19 cellular contexts compared by ENCODE assay signal in genomic region chr20:34916774-34917354, GRCh38. TPM values are rescaled to one million over a fixed set of nuclear protein-coding genes. Genes with fewer than 3 reads are reported as not detected.
DNase-seq lines count a peak whose midpoint lies in the region; ATAC-seq, FAIRE-seq and TF ChIP-seq lines count a peak whose summit lies in the region.
"Had no signal": no experiment of that assay in that cellular context is flagged by ENCODE, and none has a peak within 500 bp of the region (broad histone marks: within the 10 kb centered on the region; RNA-seq: fewer than 3 reads in every experiment).

No MANE protein-coding gene starts in this region.

- TF ChIP-seq EP300 in K562 (IDR thresholded peaks at IDR 0.05; ENCODE audit: low read length), result no peak

- H3K27ac ChIP-seq in K562 (ENCODE audit: extremely low read depth, low read depth, low read length) (no peak overlapping the region), psoas muscle (peak overlapping the region; percentile 9)

- H3K36me3 ChIP-seq in K562 (ENCODE audit: control insufficient read depth, insufficient read depth, low read length), result peaks cover 85% of the 10 kb centered on the region
- peaks cover 4 to 61% of the 10 kb centered on the region in 2 donors for H3K36me3 ChIP-seq in psoas muscle (ENCODE audit: insufficient read depth in 1 of 2, low read depth in 1 of 2)

- no peaks in the 10 kb centered on the region for H3K27me3 Mint-ChIP-seq in activated CD4-positive, alpha-beta T cell treated with anti-CD3 and anti-CD28 coated beads, Interleukin-2, amount 10 ng/mL, durations not matched to agents 24 days and 14 days

- H3K4me2 ChIP-seq in K562 (ENCODE audit: insufficient read depth, low read length), result no peak overlapping the region

- FAIRE-seq in K562 (lab: Jason Lieb, UNC), result peak; percentile 19
- FAIRE-seq: A204.1, GM18507 had no signal

- no peaks in the 10 kb centered on the region for H3K79me2 ChIP-seq in K562 (ENCODE audit: control insufficient read depth, insufficient read depth, low read length)

- in situ Hi-C loops in K562 (cut with MboI), result no loop called here

- WGBS in K562 (ENCODE audit: insufficient coverage, low coverage, missing lambda C conversion rate), result 66% methylated on average over 2 of the region's 2 CpGs
- 43 to 59% (median 44%) methylated on average over 2 of the region's 2 CpGs for WGBS in psoas muscle, 3 donors

- POLR2A ChIA-PET in K562 (lab: Yijun Ruan, JAX), result no interaction called here

- H2AFZ ChIP-seq in K562 (ENCODE audit: low read depth, low read length), result no peak overlapping the region

- H3K9me1 ChIP-seq in K562 (ENCODE audit: control insufficient read depth, insufficient read depth, low read length), result no peaks in the 10 kb centered on the region

- H3K4me3 Mint-ChIP-seq in activated CD4-positive, alpha-beta T cell treated with anti-CD3 and anti-CD28 coated beads, Interleukin-2, amount 10 ng/mL, durations not matched to agents 24 days and 14 days, result no peak overlapping the region
- H3K4me3 Mint-ChIP-seq: CD14-positive monocyte had no signal

- TF ChIP-seq POLR2A in K562 (conservative IDR thresholded peaks at IDR 0.05), result no peak

- ATAC-seq in K562 (no peak), psoas muscle (no peak), omental fat pad (ENCODE audit: low FRiP score) (no peak)

- CTCF ChIA-PET in K562 (lab: Yijun Ruan, JAX; ENCODE audit: low intra/inter-chr PET ratio), result no interaction called here

- no TSS peak for BruUV-seq in K562 (replicated peaks; lab: Mats Ljungman, UMichigan)

- no peak for TF ChIP-seq CTCF in K562 (IDR thresholded peaks at IDR 0.05 in 2 of 3, conservative IDR thresholded peaks at IDR 0.05 in 1 of 3; ENCODE audit: insufficient read depth in 2 of 3, low read depth in 1 of 3, low read length in 3 of 3)
- TF ChIP-seq CTCF in psoas muscle (IDR thresholded peaks at IDR 0.05), result no peak
- TF ChIP-seq CTCF in omental fat pad (IDR thresholded peaks at IDR 0.05), result no peak

- DNase-seq in activated CD4-positive, alpha-beta T cell treated with anti-CD3 and anti-CD28 coated beads, Interleukin-2, amount 10 ng/mL, durations not matched to agents 24 days and 14 days, result no peak
- DNase-seq in activated CD4-positive, alpha-beta T cell treated with anti-CD3 and anti-CD28 coated beads for 4 hours, result no peak
- peak; percentile 23 for DNase-seq in NCI-H146 treated with DMSO at 0.1 percent for 48 hours (lab: John Stamatoyannopoulos, UW; ENCODE audit: unreplicated experiment)
- DNase-seq in K562 (ENCODE audit: extremely low read depth in 1 of 4, low spot score in 3 of 4), result no peak
- no peak for DNase-seq in psoas muscle
- DNase-seq in HK-2 (ENCODE audit: unreplicated experiment), result no peak
- DNase-seq in NCI-H748 treated with DMSO at 0.1 percent for 48 hours (lab: John Stamatoyannopoulos, UW), result no peak
- DNase-seq in omental fat pad (ENCODE audit: low spot score), result no peak
- DNase-seq: COR-L47; DMS53; HCEC 1CT; Karpas-422; NCI-H2029; NCI-H2171 treated with DMSO at 0.1 percent for 48 hours; NCI-H510A treated with DMSO at 0.1 percent for 48 hours; NK-92 treated with Interleukin-12 subunit alpha and Interleukin-12 subunit beta, amount 100 ng/mL, for 24 hours had no signal

- H3K9me3 ChIP-seq in K562 (replicated peaks; ENCODE audit: control insufficient read depth, insufficient read depth, low read depth, low read length) (peaks cover 2% of the 10 kb centered on the region; the same call in 1 of the 2 replicates), psoas muscle (no peaks in the 10 kb centered on the region)

- peaks cover 4 to 13% of the 10 kb centered on the region in 2 experiments; a peak in 3 of 5 replicates for H3K4me1 ChIP-seq in K562 (replicated peaks in 1 of 2; ENCODE audit: control insufficient read depth in 2 of 2, insufficient read depth in 2 of 2, low read length in 2 of 2)
- H3K4me1 ChIP-seq in psoas muscle, result peaks cover 33% of the 10 kb centered on the region

- no peak for TF ChIP-seq RAD21 in K562 (CRISPR knock-in tag; conservative IDR thresholded peaks at IDR 0.05 in 1 of 2, IDR thresholded peaks at IDR 0.05 in 1 of 2)

- H3K9me3 Mint-ChIP-seq in activated CD4-positive, alpha-beta T cell treated with anti-CD3 and anti-CD28 coated beads, Interleukin-2, amount 10 ng/mL, durations not matched to agents 24 days and 14 days, result peaks cover 8% of the 10 kb centered on the region

- no peaks in the 10 kb centered on the region; the same call in 1 of the 2 replicates for H4K20me1 ChIP-seq in K562 (replicated peaks; ENCODE audit: control insufficient read depth, insufficient read depth, low read length)

- H3K4me3 ChIP-seq in K562 (no peak overlapping the region), psoas muscle (no peak overlapping the region)

- H3K4me1 Mint-ChIP-seq in activated CD4-positive, alpha-beta T cell treated with anti-CD3 and anti-CD28 coated beads, Interleukin-2, amount 10 ng/mL, durations not matched to agents 24 days and 14 days, result peaks cover 53% of the 10 kb centered on the region

- H3K27ac Mint-ChIP-seq in activated CD4-positive, alpha-beta T cell treated with anti-CD3 and anti-CD28 coated beads, Interleukin-2, amount 10 ng/mL, durations not matched to agents 24 days and 14 days, result peak overlapping the region; percentile 15

- intact Hi-C loops in activated CD4-positive, alpha-beta T cell treated with anti-CD3 and anti-CD28 coated beads, Interleukin-2, amount 10 ng/mL, durations not matched to agents 24 days and 14 days (cut with micrococcal nuclease), result no loop called here
- intact Hi-C loops in K562 (cut with micrococcal nuclease) (no loop called here), psoas muscle (cut with DNase I) (no loop called here)

- H3K27me3 ChIP-seq in K562 (ENCODE audit: control insufficient read depth in 2 of 2, insufficient read depth in 2 of 2, low read length in 2 of 2), result no peaks in the 10 kb centered on the region
- no peaks in the 10 kb centered on the region for H3K27me3 ChIP-seq in psoas muscle (ENCODE audit: insufficient read depth in 3 of 3, low read length in 2 of 3)

- H3K9ac ChIP-seq in K562 (ENCODE audit: insufficient read depth in 1 of 2, low read depth in 2 of 2, low read length in 2 of 2), result no peak overlapping the region

- H3K36me3 Mint-ChIP-seq in activated CD4-positive, alpha-beta T cell treated with anti-CD3 and anti-CD28 coated beads, Interleukin-2, amount 10 ng/mL, durations not matched to agents 24 days and 14 days (ENCODE audit: low read depth), result peaks cover 72% of the 10 kb centered on the region

RNA-seq across cellular contexts. Expression of gene GSS, which starts 38.7 kb away (rescaled TPM):
- total RNA-seq in activated CD4-positive, alpha-beta T cell treated with anti-CD3 and anti-CD28 coated beads, Interleukin-2, amount 10 ng/mL, durations not matched to agents 24 days and 14 days, result 71.0 and 71.3 TPM in 2 replicates
- 117 and 229 TPM in 2 replicates for total RNA-seq in K562 (2011; cell fraction: chromatin; rRNA removed; ENCODE audit: low replicate concordance)
- 129 and 153 TPM in 2 replicates for total RNA-seq in K562 (2011; cell fraction: nucleolus; rRNA removed)
- total RNA-seq in K562 (2011; cell fraction: nucleoplasm; rRNA removed), result 124 and 131 TPM in 2 replicates
- total RNA-seq in K562 (2014; rRNA removed) (89.4 and 96.2 TPM in 2 replicates), K562 (2014; rRNA removed; fragmentation: Illumina TruSeq; extraction: Trizol) (67.1 and 71.3 TPM in 2 replicates), K562 (2015; rRNA removed; fragmentation: Illumina TruSeq; extraction: Trizol) (70.3 and 75.8 TPM in 2 replicates), K562 (2021) (85.7 and 93.2 TPM in 2 replicates), psoas muscle (10 to 100 TPM; 21.5 to 36.6 (median 26.6) TPM), omental fat pad (10 to 100 TPM; 32.1 to 39.6 (median 33.2) TPM)
- polyA plus RNA-seq in K562 (2011; rRNA removed) (165 and 169 TPM in 2 replicates), K562 (2014; fragmentation: Illumina TruSeq; extraction: Trizol) (102 and 107 TPM in 2 replicates), K562 (2014; fragmentation: Nextera tagmentation; extraction: Ambion mirVana) (10 to 100 TPM; 18.4 to 40.4 TPM), K562 (2014; rRNA removed) (114 and 130 TPM in 2 replicates), psoas muscle (10 to 100 TPM; 14.5 to 26.9 (median 24.5) TPM)
- 144 and 148 TPM in 2 replicates for polyA plus RNA-seq in K562 (2011; cell fraction: cytosol; rRNA removed)
- polyA plus RNA-seq in K562 (2011; cell fraction: nucleus; rRNA removed), result 503 and 533 TPM in 2 replicates
- 78.3 and 89.2 TPM in 2 replicates for polyA plus RNA-seq in K562 (2012)
- polyA minus RNA-seq in K562 (2011; rRNA and poly(A)+ RNA removed), result 71.0 and 82.8 TPM in 2 replicates
- polyA minus RNA-seq in K562 (2011; cell fraction: cytosol; rRNA and poly(A)+ RNA removed), result 36.4 and 44.4 TPM in 2 replicates
- polyA minus RNA-seq in K562 (2011; cell fraction: nucleus; rRNA and poly(A)+ RNA removed), result 69.3 and 97.7 TPM in 2 replicates

RNA-seq across cellular contexts. Expression of gene MYH7B, which starts 38.8 kb away (rescaled TPM):
- 0.19 and 0.52 TPM in 2 replicates for total RNA-seq in activated CD4-positive, alpha-beta T cell treated with anti-CD3 and anti-CD28 coated beads, Interleukin-2, amount 10 ng/mL, durations not matched to agents 24 days and 14 days
- total RNA-seq in K562 (2011; cell fraction: chromatin; rRNA removed; ENCODE audit: low replicate concordance), result 2.0 and 2.6 TPM in 2 replicates
- 1.2 TPM in 2 replicates for total RNA-seq in K562 (2011; cell fraction: nucleolus; rRNA removed)
- 1.3 and 1.8 TPM in 2 replicates for total RNA-seq in K562 (2011; cell fraction: nucleoplasm; rRNA removed)
- total RNA-seq in K562 (2014; rRNA removed) (0.14 TPM in 1 of 2 replicates, not detected in the other), K562 (2014; rRNA removed; fragmentation: Illumina TruSeq; extraction: Trizol) (not detected in 2 replicates), K562 (2015; rRNA removed; fragmentation: Illumina TruSeq; extraction: Trizol) (0.11 TPM in 1 of 2 replicates, not detected in the other), K562 (2021) (0.11 and 0.13 TPM in 2 replicates), psoas muscle (100 to 1,000 TPM in 1 of 4 donors, 10 to 100 TPM in 3; 10.6 to 101 (median 22.1) TPM), omental fat pad (under 1 TPM; 0.19 to 0.56 (median 0.40) TPM)
- polyA plus RNA-seq in K562 (2011; rRNA removed) (0.22 and 0.37 TPM in 2 replicates), K562 (2014; fragmentation: Illumina TruSeq; extraction: Trizol) (0.06 and 0.07 TPM in 2 replicates), K562 (2014; fragmentation: Nextera tagmentation; extraction: Ambion mirVana) (not detected), K562 (2014; rRNA removed) (0.09 and 0.34 TPM in 2 replicates), psoas muscle (10 to 100 TPM in 1 of 3 donors, 1 to 10 TPM in 2; 5.7 to 15.0 (median 6.4) TPM)
- 0.22 and 0.32 TPM in 2 replicates for polyA plus RNA-seq in K562 (2011; cell fraction: cytosol; rRNA removed)
- 0.80 and 1.3 TPM in 2 replicates for polyA plus RNA-seq in K562 (2011; cell fraction: nucleus; rRNA removed)
- 0.27 and 0.65 TPM in 2 replicates for polyA plus RNA-seq in K562 (2012)
- not detected in 2 replicates for polyA minus RNA-seq in K562 (2011; rRNA and poly(A)+ RNA removed)
- not detected in 2 replicates for polyA minus RNA-seq in K562 (2011; cell fraction: cytosol; rRNA and poly(A)+ RNA removed)
- 0.56 and 0.67 TPM in 2 replicates for polyA minus RNA-seq in K562 (2011; cell fraction: nucleus; rRNA and poly(A)+ RNA removed)
- polyA plus RNA-seq: CD14-positive monocyte had no signal

RNA-seq across cellular contexts. Expression of gene ACSS2, which starts 40.5 kb away (rescaled TPM):
- total RNA-seq in activated CD4-positive, alpha-beta T cell treated with anti-CD3 and anti-CD28 coated beads, Interleukin-2, amount 10 ng/mL, durations not matched to agents 24 days and 14 days, result 44.8 and 54.4 TPM in 2 replicates
- 516 and 596 TPM in 2 replicates for total RNA-seq in K562 (2011; cell fraction: chromatin; rRNA removed; ENCODE audit: low replicate concordance)
- total RNA-seq in K562 (2011; cell fraction: nucleolus; rRNA removed), result 361 and 396 TPM in 2 replicates
- total RNA-seq in K562 (2011; cell fraction: nucleoplasm; rRNA removed), result 372 and 398 TPM in 2 replicates
- total RNA-seq in K562 (2014; rRNA removed) (94.3 and 97.9 TPM in 2 replicates), K562 (2014; rRNA removed; fragmentation: Illumina TruSeq; extraction: Trizol) (49.5 and 52.9 TPM in 2 replicates), K562 (2015; rRNA removed; fragmentation: Illumina TruSeq; extraction: Trizol) (43.7 and 48.6 TPM in 2 replicates), K562 (2021) (64.0 and 66.2 TPM in 2 replicates), psoas muscle (100 to 1,000 TPM; 106 to 161 (median 115) TPM), omental fat pad (100 to 1,000 TPM in 2 of 4 donors, 10 to 100 TPM in 2; 72.4 to 119 (median 102) TPM)
- polyA plus RNA-seq in K562 (2011; rRNA removed) (246 and 419 TPM in 2 replicates), K562 (2014; fragmentation: Illumina TruSeq; extraction: Trizol) (64.0 and 77.6 TPM in 2 replicates), K562 (2014; fragmentation: Nextera tagmentation; extraction: Ambion mirVana) (10 to 100 TPM; 21.9 to 26.5 TPM), K562 (2014; rRNA removed) (78.4 and 81.5 TPM in 2 replicates), psoas muscle (10 to 100 TPM; 15.9 to 68.0 (median 56.7) TPM)
- 192 and 432 TPM in 2 replicates for polyA plus RNA-seq in K562 (2011; cell fraction: cytosol; rRNA removed)
- polyA plus RNA-seq in K562 (2011; cell fraction: nucleus; rRNA removed), result 526 and 978 TPM in 2 replicates
- polyA plus RNA-seq in K562 (2012), result 73.5 and 75.8 TPM in 2 replicates
- 306 and 390 TPM in 2 replicates for polyA minus RNA-seq in K562 (2011; rRNA and poly(A)+ RNA removed)
- 144 and 252 TPM in 2 replicates for polyA minus RNA-seq in K562 (2011; cell fraction: cytosol; rRNA and poly(A)+ RNA removed)
- polyA minus RNA-seq in K562 (2011; cell fraction: nucleus; rRNA and poly(A)+ RNA removed), result 250 and 495 TPM in 2 replicates

RNA-seq across cellular contexts. Expression of gene GGT7, which starts 44.2 kb away (rescaled TPM):
- 12.8 and 14.8 TPM in 2 replicates for total RNA-seq in activated CD4-positive, alpha-beta T cell treated with anti-CD3 and anti-CD28 coated beads, Interleukin-2, amount 10 ng/mL, durations not matched to agents 24 days and 14 days
- 30.9 and 86.1 TPM in 2 replicates for total RNA-seq in K562 (2011; cell fraction: chromatin; rRNA removed; ENCODE audit: low replicate concordance)
- 84.9 and 89.9 TPM in 2 replicates for total RNA-seq in K562 (2011; cell fraction: nucleolus; rRNA removed)
- total RNA-seq in K562 (2011; cell fraction: nucleoplasm; rRNA removed), result 45.7 and 51.5 TPM in 2 replicates
- total RNA-seq in K562 (2014; rRNA removed) (5.9 and 8.7 TPM in 2 replicates), K562 (2014; rRNA removed; fragmentation: Illumina TruSeq; extraction: Trizol) (1.9 and 2.9 TPM in 2 replicates), K562 (2015; rRNA removed; fragmentation: Illumina TruSeq; extraction: Trizol) (3.1 and 3.3 TPM in 2 replicates), K562 (2021) (16.4 and 18.3 TPM in 2 replicates), psoas muscle (10 to 100 TPM; 12.8 to 36.2 (median 29.0) TPM), omental fat pad (10 to 100 TPM in 2 of 4 donors, 1 to 10 TPM in 2; 8.5 to 13.2 (median 11.2) TPM)
- polyA plus RNA-seq in K562 (2011; rRNA removed) (11.4 and 22.1 TPM in 2 replicates), K562 (2014; fragmentation: Illumina TruSeq; extraction: Trizol) (8.4 and 9.8 TPM in 2 replicates), K562 (2014; fragmentation: Nextera tagmentation; extraction: Ambion mirVana) (under 1 TPM; 0.04 to 0.07 TPM), K562 (2014; rRNA removed) (17.3 and 21.6 TPM in 2 replicates), psoas muscle (10 to 100 TPM in 2 of 3 donors, 1 to 10 TPM in 1; 4.8 to 32.4 (median 14.3) TPM)
- 14.2 and 19.5 TPM in 2 replicates for polyA plus RNA-seq in K562 (2011; cell fraction: cytosol; rRNA removed)
- polyA plus RNA-seq in K562 (2011; cell fraction: nucleus; rRNA removed), result 77.0 and 120 TPM in 2 replicates
- polyA plus RNA-seq in K562 (2012), result 13.0 and 26.9 TPM in 2 replicates
- polyA minus RNA-seq in K562 (2011; rRNA and poly(A)+ RNA removed), result 3.9 and 5.2 TPM in 2 replicates
- 8.5 and 14.2 TPM in 2 replicates for polyA minus RNA-seq in K562 (2011; cell fraction: cytosol; rRNA and poly(A)+ RNA removed)
- 35.8 and 38.2 TPM in 2 replicates for polyA minus RNA-seq in K562 (2011; cell fraction: nucleus; rRNA and poly(A)+ RNA removed)
